ENCODE assay signal across 8 cellular contexts in genomic region chr10:92591550-92592140, GRCh38. TPM values are rescaled to one million over a fixed set of nuclear protein-coding genes. Genes with fewer than 3 reads are reported as not detected.
DNase-seq lines count a peak whose midpoint lies in the region; ATAC-seq and TF ChIP-seq lines count a peak whose summit lies in the region.

No MANE protein-coding gene starts in this region.

- peak; percentile 97 for DNase-seq in ACHN
- peak; percentile 82 for DNase-seq in NCI-H2227 treated with DMSO at 0.1 percent for 48 hours (lab: John Stamatoyannopoulos, UW)
- peak; percentile 75 for DNase-seq in activated CD4-positive, CD25-positive, alpha-beta regulatory T cell treated with anti-CD3 and anti-CD28 coated beads, Interleukin-2, amount 50 U/mL, for 16 hours (ENCODE audit: low read depth, low spot score)
- DNase-seq in central memory CD4-positive, alpha-beta T cell = peak; percentile 91
- peak; percentile 69 for DNase-seq in kidney epithelial cell (ENCODE audit: low read depth)
- peak; percentile 79 to 82 for DNase-seq in stimulated activated CD4-positive, alpha-beta T cell treated with anti-CD3 and anti-CD28 coated beads, Interleukin-15, amount 100 ng/mL, for 1 hour (ENCODE audit: low read depth in 1 of 2, low spot score in 1 of 2)

- no peak for TF ChIP-seq CTCF in kidney epithelial cell (IDR thresholded peaks at IDR 0.05; ENCODE audit: insufficient read depth, low read length, poor library complexity, severe bottlenecking)

- no peaks in the 10 kb centered on the region for H3K36me3 ChIP-seq in kidney epithelial cell (ENCODE audit: control insufficient read depth, insufficient read depth, low read length)

- no peaks in the 10 kb centered on the region for H3K27me3 ChIP-seq in kidney epithelial cell (ENCODE audit: control insufficient read depth, insufficient read depth, low read length)

- in situ Hi-C loops in ACHN (cut with HindIII; ENCODE audit: low pct_ligation_motif_present, low pct_unique_long_range_greater_than_20kb, low sequenced_read_pairs) = no loop called here

- peak; percentile 70 for ATAC-seq in GM18907 (IDR thresholded peaks at IDR 0.05; ENCODE audit: unreplicated experiment)
- ATAC-seq in HG03135 (IDR thresholded peaks at IDR 0.05; ENCODE audit: unreplicated experiment) = peak; percentile 76

- peak overlapping the region; percentile 80 for H3K4me3 ChIP-seq in kidney epithelial cell (ENCODE audit: low read depth, low read length)

RNA-seq across cellular contexts. Expression of gene KIF11, which starts 1.3 kb away (rescaled TPM):
- total RNA-seq in kidney epithelial cell = 4.5 and 5.7 TPM in 2 replicates

RNA-seq across cellular contexts. Expression of gene IDE, which starts 17.8 kb away (rescaled TPM):
- total RNA-seq in kidney epithelial cell = 25.7 and 28.5 TPM in 2 replicates

Comparison
In these comparisons a context has a peak if more than half of its experiments do, and no peak if none do; other contexts are left out.
1. Peak in every context shown above with its lines: DNase-seq, ATAC-seq and H3K4me3 ChIP-seq.